In the genomic region with DNA sequence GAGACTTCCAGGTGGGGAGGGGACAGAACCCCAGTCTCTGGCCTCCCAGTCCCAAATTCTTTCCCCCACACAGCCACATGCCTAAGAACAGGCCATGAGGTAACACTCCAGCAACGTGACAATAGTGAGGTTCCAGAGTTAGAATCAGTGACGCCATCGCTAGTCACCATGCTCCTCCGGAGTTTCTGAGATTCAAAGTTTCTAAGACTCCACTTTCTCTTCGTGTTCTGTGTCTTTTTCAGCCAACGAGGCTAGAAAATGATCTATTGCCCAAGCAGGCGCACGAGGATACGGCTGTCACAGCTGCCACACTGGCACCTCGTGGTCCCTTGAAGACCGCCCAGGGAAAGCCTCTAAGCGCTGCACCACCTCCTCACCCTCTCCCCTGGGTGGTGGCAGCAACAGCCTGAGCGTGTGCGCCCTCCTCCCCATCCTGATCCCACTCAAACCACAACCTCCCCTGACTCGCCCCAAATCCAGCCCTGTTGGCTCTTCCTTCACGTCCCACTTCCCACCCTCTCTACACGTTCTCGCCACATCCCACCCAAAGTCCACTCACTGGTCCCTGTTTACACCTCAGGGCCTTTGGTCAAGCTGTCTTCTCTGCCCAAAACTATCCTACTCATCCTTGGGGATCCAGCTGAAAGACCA, we compare ENCODE assay signal across 1 cellular context.
TF ChIP-seq lines count a peak whose summit lies in the region.

No MANE protein-coding gene starts in this region.

TF ChIP-seq in K562, 482 proteins besides CTCF, POLR2A, EP300 and RAD21 (continued from another document and continues in another):
- TF ChIP-seq, protein P1, sequence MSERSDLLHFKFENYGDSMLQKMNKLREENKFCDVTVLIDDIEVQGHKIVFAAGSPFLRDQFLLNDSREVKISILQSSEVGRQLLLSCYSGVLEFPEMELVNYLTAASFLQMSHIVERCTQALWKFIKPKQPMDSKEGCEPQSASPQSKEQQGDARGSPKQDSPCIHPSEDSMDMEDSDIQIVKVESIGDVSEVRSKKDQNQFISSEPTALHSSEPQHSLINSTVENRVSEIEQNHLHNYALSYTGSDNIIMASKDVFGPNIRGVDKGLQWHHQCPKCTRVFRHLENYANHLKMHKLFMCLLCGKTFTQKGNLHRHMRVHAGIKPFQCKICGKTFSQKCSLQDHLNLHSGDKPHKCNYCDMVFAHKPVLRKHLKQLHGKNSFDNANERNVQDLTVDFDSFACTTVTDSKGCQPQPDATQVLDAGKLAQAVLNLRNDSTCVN (CRISPR knock-in tag; IDR thresholded peaks at IDR 0.05), result peak; percentile 86
- TF ChIP-seq ZNF764 (CRISPR knock-in tag; IDR thresholded peaks at IDR 0.05; ENCODE audit: low read depth) (no peak), SIN3A (IDR thresholded peaks at IDR 0.05; ENCODE audit: borderline replicate concordance in 2 of 2, control insufficient read depth in 1 of 2, low read depth in 2 of 2, low read length in 2 of 2) (no peak; a peak in 1 of 4 replicates), MYC (IDR thresholded peaks at IDR 0.05; ENCODE audit: low read depth, low read length) (peak; percentile 80), MYC (CRISPR knock-in tag; IDR thresholded peaks at IDR 0.05; ENCODE audit: borderline replicate concordance, low read depth) (no peak), TBP (optimal IDR thresholded peaks at IDR 0.05; ENCODE audit: low read depth, low read length) (no peak)
- TF ChIP-seq, protein P2, sequence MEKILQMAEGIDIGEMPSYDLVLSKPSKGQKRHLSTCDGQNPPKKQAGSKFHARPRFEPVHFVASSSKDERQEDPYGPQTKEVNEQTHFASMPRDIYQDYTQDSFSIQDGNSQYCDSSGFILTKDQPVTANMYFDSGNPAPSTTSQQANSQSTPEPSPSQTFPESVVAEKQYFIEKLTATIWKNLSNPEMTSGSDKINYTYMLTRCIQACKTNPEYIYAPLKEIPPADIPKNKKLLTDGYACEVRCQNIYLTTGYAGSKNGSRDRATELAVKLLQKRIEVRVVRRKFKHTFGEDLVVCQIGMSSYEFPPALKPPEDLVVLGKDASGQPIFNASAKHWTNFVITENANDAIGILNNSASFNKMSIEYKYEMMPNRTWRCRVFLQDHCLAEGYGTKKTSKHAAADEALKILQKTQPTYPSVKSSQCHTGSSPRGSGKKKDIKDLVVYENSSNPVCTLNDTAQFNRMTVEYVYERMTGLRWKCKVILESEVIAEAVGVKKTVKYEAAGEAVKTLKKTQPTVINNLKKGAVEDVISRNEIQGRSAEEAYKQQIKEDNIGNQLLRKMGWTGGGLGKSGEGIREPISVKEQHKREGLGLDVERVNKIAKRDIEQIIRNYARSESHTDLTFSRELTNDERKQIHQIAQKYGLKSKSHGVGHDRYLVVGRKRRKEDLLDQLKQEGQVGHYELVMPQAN (IDR thresholded peaks at IDR 0.05; ENCODE audit: borderline replicate concordance), result 0 out of 2 replicates have a peak, but pooled peaks have one; percentile 44
- TF ChIP-seq, protein P3, sequence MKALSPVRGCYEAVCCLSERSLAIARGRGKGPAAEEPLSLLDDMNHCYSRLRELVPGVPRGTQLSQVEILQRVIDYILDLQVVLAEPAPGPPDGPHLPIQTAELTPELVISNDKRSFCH (CRISPR knock-in tag; IDR thresholded peaks at IDR 0.05), result no peak
- TF ChIP-seq, protein P3 (tag; IDR thresholded peaks at IDR 0.05), result no peak
- TF ChIP-seq, protein P4, sequence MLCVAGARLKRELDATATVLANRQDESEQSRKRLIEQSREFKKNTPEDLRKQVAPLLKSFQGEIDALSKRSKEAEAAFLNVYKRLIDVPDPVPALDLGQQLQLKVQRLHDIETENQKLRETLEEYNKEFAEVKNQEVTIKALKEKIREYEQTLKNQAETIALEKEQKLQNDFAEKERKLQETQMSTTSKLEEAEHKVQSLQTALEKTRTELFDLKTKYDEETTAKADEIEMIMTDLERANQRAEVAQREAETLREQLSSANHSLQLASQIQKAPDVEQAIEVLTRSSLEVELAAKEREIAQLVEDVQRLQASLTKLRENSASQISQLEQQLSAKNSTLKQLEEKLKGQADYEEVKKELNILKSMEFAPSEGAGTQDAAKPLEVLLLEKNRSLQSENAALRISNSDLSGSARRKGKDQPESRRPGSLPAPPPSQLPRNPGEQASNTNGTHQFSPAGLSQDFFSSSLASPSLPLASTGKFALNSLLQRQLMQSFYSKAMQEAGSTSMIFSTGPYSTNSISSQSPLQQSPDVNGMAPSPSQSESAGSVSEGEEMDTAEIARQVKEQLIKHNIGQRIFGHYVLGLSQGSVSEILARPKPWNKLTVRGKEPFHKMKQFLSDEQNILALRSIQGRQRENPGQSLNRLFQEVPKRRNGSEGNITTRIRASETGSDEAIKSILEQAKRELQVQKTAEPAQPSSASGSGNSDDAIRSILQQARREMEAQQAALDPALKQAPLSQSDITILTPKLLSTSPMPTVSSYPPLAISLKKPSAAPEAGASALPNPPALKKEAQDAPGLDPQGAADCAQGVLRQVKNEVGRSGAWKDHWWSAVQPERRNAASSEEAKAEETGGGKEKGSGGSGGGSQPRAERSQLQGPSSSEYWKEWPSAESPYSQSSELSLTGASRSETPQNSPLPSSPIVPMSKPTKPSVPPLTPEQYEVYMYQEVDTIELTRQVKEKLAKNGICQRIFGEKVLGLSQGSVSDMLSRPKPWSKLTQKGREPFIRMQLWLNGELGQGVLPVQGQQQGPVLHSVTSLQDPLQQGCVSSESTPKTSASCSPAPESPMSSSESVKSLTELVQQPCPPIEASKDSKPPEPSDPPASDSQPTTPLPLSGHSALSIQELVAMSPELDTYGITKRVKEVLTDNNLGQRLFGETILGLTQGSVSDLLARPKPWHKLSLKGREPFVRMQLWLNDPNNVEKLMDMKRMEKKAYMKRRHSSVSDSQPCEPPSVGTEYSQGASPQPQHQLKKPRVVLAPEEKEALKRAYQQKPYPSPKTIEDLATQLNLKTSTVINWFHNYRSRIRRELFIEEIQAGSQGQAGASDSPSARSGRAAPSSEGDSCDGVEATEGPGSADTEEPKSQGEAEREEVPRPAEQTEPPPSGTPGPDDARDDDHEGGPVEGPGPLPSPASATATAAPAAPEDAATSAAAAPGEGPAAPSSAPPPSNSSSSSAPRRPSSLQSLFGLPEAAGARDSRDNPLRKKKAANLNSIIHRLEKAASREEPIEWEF (CRISPR knock-in tag; IDR thresholded peaks at IDR 0.05), result 0 out of 2 replicates have a peak, but pooled peaks have one; percentile 42
- TF ChIP-seq, protein P5, sequence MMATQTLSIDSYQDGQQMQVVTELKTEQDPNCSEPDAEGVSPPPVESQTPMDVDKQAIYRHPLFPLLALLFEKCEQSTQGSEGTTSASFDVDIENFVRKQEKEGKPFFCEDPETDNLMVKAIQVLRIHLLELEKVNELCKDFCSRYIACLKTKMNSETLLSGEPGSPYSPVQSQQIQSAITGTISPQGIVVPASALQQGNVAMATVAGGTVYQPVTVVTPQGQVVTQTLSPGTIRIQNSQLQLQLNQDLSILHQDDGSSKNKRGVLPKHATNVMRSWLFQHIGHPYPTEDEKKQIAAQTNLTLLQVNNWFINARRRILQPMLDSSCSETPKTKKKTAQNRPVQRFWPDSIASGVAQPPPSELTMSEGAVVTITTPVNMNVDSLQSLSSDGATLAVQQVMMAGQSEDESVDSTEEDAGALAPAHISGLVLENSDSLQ (IDR thresholded peaks at IDR 0.05), result 0 out of 2 replicates have a peak, but pooled peaks have one; percentile 4
- TF ChIP-seq, protein P6, sequence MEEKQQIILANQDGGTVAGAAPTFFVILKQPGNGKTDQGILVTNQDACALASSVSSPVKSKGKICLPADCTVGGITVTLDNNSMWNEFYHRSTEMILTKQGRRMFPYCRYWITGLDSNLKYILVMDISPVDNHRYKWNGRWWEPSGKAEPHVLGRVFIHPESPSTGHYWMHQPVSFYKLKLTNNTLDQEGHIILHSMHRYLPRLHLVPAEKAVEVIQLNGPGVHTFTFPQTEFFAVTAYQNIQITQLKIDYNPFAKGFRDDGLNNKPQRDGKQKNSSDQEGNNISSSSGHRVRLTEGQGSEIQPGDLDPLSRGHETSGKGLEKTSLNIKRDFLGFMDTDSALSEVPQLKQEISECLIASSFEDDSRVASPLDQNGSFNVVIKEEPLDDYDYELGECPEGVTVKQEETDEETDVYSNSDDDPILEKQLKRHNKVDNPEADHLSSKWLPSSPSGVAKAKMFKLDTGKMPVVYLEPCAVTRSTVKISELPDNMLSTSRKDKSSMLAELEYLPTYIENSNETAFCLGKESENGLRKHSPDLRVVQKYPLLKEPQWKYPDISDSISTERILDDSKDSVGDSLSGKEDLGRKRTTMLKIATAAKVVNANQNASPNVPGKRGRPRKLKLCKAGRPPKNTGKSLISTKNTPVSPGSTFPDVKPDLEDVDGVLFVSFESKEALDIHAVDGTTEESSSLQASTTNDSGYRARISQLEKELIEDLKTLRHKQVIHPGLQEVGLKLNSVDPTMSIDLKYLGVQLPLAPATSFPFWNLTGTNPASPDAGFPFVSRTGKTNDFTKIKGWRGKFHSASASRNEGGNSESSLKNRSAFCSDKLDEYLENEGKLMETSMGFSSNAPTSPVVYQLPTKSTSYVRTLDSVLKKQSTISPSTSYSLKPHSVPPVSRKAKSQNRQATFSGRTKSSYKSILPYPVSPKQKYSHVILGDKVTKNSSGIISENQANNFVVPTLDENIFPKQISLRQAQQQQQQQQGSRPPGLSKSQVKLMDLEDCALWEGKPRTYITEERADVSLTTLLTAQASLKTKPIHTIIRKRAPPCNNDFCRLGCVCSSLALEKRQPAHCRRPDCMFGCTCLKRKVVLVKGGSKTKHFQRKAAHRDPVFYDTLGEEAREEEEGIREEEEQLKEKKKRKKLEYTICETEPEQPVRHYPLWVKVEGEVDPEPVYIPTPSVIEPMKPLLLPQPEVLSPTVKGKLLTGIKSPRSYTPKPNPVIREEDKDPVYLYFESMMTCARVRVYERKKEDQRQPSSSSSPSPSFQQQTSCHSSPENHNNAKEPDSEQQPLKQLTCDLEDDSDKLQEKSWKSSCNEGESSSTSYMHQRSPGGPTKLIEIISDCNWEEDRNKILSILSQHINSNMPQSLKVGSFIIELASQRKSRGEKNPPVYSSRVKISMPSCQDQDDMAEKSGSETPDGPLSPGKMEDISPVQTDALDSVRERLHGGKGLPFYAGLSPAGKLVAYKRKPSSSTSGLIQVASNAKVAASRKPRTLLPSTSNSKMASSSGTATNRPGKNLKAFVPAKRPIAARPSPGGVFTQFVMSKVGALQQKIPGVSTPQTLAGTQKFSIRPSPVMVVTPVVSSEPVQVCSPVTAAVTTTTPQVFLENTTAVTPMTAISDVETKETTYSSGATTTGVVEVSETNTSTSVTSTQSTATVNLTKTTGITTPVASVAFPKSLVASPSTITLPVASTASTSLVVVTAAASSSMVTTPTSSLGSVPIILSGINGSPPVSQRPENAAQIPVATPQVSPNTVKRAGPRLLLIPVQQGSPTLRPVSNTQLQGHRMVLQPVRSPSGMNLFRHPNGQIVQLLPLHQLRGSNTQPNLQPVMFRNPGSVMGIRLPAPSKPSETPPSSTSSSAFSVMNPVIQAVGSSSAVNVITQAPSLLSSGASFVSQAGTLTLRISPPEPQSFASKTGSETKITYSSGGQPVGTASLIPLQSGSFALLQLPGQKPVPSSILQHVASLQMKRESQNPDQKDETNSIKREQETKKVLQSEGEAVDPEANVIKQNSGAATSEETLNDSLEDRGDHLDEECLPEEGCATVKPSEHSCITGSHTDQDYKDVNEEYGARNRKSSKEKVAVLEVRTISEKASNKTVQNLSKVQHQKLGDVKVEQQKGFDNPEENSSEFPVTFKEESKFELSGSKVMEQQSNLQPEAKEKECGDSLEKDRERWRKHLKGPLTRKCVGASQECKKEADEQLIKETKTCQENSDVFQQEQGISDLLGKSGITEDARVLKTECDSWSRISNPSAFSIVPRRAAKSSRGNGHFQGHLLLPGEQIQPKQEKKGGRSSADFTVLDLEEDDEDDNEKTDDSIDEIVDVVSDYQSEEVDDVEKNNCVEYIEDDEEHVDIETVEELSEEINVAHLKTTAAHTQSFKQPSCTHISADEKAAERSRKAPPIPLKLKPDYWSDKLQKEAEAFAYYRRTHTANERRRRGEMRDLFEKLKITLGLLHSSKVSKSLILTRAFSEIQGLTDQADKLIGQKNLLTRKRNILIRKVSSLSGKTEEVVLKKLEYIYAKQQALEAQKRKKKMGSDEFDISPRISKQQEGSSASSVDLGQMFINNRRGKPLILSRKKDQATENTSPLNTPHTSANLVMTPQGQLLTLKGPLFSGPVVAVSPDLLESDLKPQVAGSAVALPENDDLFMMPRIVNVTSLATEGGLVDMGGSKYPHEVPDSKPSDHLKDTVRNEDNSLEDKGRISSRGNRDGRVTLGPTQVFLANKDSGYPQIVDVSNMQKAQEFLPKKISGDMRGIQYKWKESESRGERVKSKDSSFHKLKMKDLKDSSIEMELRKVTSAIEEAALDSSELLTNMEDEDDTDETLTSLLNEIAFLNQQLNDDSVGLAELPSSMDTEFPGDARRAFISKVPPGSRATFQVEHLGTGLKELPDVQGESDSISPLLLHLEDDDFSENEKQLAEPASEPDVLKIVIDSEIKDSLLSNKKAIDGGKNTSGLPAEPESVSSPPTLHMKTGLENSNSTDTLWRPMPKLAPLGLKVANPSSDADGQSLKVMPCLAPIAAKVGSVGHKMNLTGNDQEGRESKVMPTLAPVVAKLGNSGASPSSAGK (IDR thresholded peaks at IDR 0.05), result peak; percentile 89
- TF ChIP-seq, protein P7, sequence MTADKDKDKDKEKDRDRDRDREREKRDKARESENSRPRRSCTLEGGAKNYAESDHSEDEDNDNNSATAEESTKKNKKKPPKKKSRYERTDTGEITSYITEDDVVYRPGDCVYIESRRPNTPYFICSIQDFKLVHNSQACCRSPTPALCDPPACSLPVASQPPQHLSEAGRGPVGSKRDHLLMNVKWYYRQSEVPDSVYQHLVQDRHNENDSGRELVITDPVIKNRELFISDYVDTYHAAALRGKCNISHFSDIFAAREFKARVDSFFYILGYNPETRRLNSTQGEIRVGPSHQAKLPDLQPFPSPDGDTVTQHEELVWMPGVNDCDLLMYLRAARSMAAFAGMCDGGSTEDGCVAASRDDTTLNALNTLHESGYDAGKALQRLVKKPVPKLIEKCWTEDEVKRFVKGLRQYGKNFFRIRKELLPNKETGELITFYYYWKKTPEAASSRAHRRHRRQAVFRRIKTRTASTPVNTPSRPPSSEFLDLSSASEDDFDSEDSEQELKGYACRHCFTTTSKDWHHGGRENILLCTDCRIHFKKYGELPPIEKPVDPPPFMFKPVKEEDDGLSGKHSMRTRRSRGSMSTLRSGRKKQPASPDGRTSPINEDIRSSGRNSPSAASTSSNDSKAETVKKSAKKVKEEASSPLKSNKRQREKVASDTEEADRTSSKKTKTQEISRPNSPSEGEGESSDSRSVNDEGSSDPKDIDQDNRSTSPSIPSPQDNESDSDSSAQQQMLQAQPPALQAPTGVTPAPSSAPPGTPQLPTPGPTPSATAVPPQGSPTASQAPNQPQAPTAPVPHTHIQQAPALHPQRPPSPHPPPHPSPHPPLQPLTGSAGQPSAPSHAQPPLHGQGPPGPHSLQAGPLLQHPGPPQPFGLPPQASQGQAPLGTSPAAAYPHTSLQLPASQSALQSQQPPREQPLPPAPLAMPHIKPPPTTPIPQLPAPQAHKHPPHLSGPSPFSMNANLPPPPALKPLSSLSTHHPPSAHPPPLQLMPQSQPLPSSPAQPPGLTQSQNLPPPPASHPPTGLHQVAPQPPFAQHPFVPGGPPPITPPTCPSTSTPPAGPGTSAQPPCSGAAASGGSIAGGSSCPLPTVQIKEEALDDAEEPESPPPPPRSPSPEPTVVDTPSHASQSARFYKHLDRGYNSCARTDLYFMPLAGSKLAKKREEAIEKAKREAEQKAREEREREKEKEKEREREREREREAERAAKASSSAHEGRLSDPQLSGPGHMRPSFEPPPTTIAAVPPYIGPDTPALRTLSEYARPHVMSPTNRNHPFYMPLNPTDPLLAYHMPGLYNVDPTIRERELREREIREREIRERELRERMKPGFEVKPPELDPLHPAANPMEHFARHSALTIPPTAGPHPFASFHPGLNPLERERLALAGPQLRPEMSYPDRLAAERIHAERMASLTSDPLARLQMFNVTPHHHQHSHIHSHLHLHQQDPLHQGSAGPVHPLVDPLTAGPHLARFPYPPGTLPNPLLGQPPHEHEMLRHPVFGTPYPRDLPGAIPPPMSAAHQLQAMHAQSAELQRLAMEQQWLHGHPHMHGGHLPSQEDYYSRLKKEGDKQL (CRISPR knock-in tag; IDR thresholded peaks at IDR 0.05; ENCODE audit: borderline replicate concordance), result no peak; the same call in 1 of the 2 replicates
